ENCODE assay signal across 1 cellular context in the genomic region with DNA sequence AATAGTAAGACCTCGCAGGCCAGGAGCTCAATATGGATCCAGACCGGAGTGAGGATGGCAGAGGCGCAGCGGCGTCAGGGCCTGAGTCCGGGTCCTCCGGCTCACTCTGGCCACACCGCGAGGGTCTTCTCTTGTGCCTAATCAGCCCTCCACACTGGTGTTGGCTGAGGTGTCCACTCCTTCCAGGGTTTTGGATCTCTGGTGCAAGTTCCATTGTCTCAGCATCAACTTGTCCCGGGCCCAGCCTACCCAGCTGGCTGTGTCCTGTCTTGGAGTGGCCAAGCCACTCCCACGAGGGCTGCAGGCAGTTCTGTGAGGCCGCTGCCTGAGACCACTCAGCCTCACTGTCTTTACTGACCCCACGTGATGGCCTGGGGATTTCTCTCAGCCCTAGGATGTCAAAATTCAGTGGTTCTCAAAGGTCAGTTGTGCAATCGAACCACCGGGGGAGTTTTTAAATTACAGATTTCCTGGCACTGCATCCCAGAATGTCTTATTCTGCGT.
TF ChIP-seq lines count a peak whose summit lies in the region.

No MANE protein-coding gene starts in this region.

TF ChIP-seq in HepG2, 621 proteins besides CTCF, POLR2A, EP300 and RAD21:
- TF ChIP-seq CEBPB (IDR thresholded peaks at IDR 0.05; ENCODE audit: borderline replicate concordance, low read depth, low read length) (peak; percentile 56; the same call in 1 of the 2 replicates), NKX3-1 (CRISPR knock-in tag; IDR thresholded peaks at IDR 0.05) (no peak)
